Comparison of ENCODE assay signal across 8 cellular contexts in genomic region chrX:46408553-46409407, GRCh38.
DNase-seq lines count a peak whose midpoint lies in the region; ATAC-seq and TF ChIP-seq lines count a peak whose summit lies in the region.

No MANE protein-coding gene starts in this region.

- intact Hi-C loops in activated naive CD4-positive, alpha-beta T cell treated with anti-CD3 and anti-CD28 coated beads for 36 hours (cut with micrococcal nuclease): loop anchor here (1.0 to 10.0 kb wide), 2 partner anchors 27 to 894 kb away; no protein-coding TSS in a partner anchor
- intact Hi-C loops in prostate gland (cut with DNase I): loop anchor here (10.0 kb wide), 1 partner anchor 1084 kb away; no protein-coding TSS in a partner anchor

- H3K4me3 Mint-ChIP-seq in activated naive CD4-positive, alpha-beta T cell treated with anti-CD3 and anti-CD28 coated beads for 36 hours: no peak overlapping the region
- no peak overlapping the region for H3K4me3 Mint-ChIP-seq in glutamatergic neuron (ENCODE audit: unreplicated experiment)

- no peaks in the 10 kb centered on the region for H3K27me3 Mint-ChIP-seq in activated naive CD4-positive, alpha-beta T cell treated with anti-CD3 and anti-CD28 coated beads for 36 hours (ENCODE audit: low read depth)
- peaks cover 1% of the 10 kb centered on the region for H3K27me3 Mint-ChIP-seq in glutamatergic neuron (ENCODE audit: unreplicated experiment)

- H3K36me3 ChIP-seq in prostate gland: no peaks in the 10 kb centered on the region

- H3K9me3 ChIP-seq in prostate gland: no peaks in the 10 kb centered on the region

- DNase-seq in Caki2 (ENCODE audit: low read depth) (peak; percentile 39), HPDE6-E6E7 (ENCODE audit: extremely low spot score) (peak; percentile 38), RWPE1 (ENCODE audit: low spot score) (peak; percentile 48), glutamatergic neuron (peak; percentile 71), prostate gland (ENCODE audit: low spot score) (peak; percentile 46)
- peak; percentile 81 for DNase-seq in activated naive CD4-positive, alpha-beta T cell treated with anti-CD3 and anti-CD28 coated beads for 36 hours

- H3K27ac Mint-ChIP-seq in activated naive CD4-positive, alpha-beta T cell treated with anti-CD3 and anti-CD28 coated beads for 36 hours: no peak overlapping the region
- H3K27ac Mint-ChIP-seq in glutamatergic neuron (ENCODE audit: unreplicated experiment): no peak overlapping the region

- POLR2A ChIA-PET in RWPE1 (lab: Yijun Ruan, JAX; ENCODE audit: low non-redundant PET): no interaction called here

- H3K4me1 ChIP-seq in prostate gland (replicated peaks): no peaks in the 10 kb centered on the region

- 17% methylated on average over 9 of the region's 9 CpGs for WGBS in prostate gland

- H3K4me3 ChIP-seq in prostate gland: no peak overlapping the region

- no peak for TF ChIP-seq POLR2A in prostate gland (IDR thresholded peaks at IDR 0.05)

- CTCF ChIA-PET in RWPE1 (lab: Yijun Ruan, JAX): interaction anchor here (0.5 to 1.0 kb wide), 3 partner anchors 243 to 1086 kb away, joined by 3 to 4 read pairs (median 3); no protein-coding TSS in a partner anchor
- CTCF ChIA-PET in activated naive CD4-positive, alpha-beta T cell treated with anti-CD3 and anti-CD28 coated beads for 36 hours (lab: Charles Lee): interaction anchor here (0.8 to 2.2 kb wide), 7 partner anchors 10 to 894 kb away, joined by 3 to 12 read pairs (median 6); no protein-coding TSS in a partner anchor

- H3K27ac ChIP-seq in RWPE1 (no peak overlapping the region), prostate gland (no peak overlapping the region)

- no peaks in the 10 kb centered on the region for H3K9me3 Mint-ChIP-seq in activated naive CD4-positive, alpha-beta T cell treated with anti-CD3 and anti-CD28 coated beads for 36 hours
- H3K9me3 Mint-ChIP-seq in glutamatergic neuron (ENCODE audit: unreplicated experiment): no peaks in the 10 kb centered on the region

- no peaks in the 10 kb centered on the region for H3K4me1 Mint-ChIP-seq in activated naive CD4-positive, alpha-beta T cell treated with anti-CD3 and anti-CD28 coated beads for 36 hours (ENCODE audit: low read depth)
- no peaks in the 10 kb centered on the region for H3K4me1 Mint-ChIP-seq in glutamatergic neuron (ENCODE audit: low read depth, unreplicated experiment)

- TF ChIP-seq CTCF in RWPE1 (conservative IDR thresholded peaks at IDR 0.05; ENCODE audit: low read depth) (peak; percentile 74), glutamatergic neuron (IDR thresholded peaks at IDR 0.05; ENCODE audit: partially characterized antibody, unreplicated experiment) (peak; percentile 74), prostate gland (IDR thresholded peaks at IDR 0.05) (peak in 3 of 4 experiments; percentile 64 to 65 (median 65))

- H3K36me3 Mint-ChIP-seq in activated naive CD4-positive, alpha-beta T cell treated with anti-CD3 and anti-CD28 coated beads for 36 hours (ENCODE audit: low read depth): no peaks in the 10 kb centered on the region
- H3K36me3 Mint-ChIP-seq in glutamatergic neuron (ENCODE audit: unreplicated experiment): no peaks in the 10 kb centered on the region

- H3K27me3 ChIP-seq in prostate gland (replicated peaks; ENCODE audit: insufficient read depth): no peaks in the 10 kb centered on the region

- in situ Hi-C loops in Caki2 (cut with HindIII; ENCODE audit: low pct_unique_long_range_greater_than_20kb, low sequenced_read_pairs): no loop called here

- ATAC-seq in HG02981 (IDR thresholded peaks at IDR 0.05; ENCODE audit: unreplicated experiment) (no peak), GM21717 (IDR thresholded peaks at IDR 0.05; ENCODE audit: unreplicated experiment) (no peak)
